20 cellular contexts compared by ENCODE assay signal in genomic region chr10:6739530-6740174, GRCh38.
"Had no signal": no experiment of that assay in that cellular context is flagged by ENCODE, and none has a peak within 500 bp of the region (broad histone marks: within the 10 kb centered on the region; RNA-seq: fewer than 3 reads in every experiment).

No MANE protein-coding gene starts in this region.

- H3K4me3 Mint-ChIP-seq: activated CD4-positive, alpha-beta memory T cell treated with anti-CD3 and anti-CD28 coated beads for 36 hours; activated naive CD8-positive, alpha-beta T cell treated with anti-CD3 and anti-CD28 coated beads for 36 hours; natural killer cell treated with Interleukin-12 subunit alpha and Interleukin-12 subunit beta and Interleukin-15 and Interleukin-18, amount 100 ng/mL, for 72 hours had no signal

- H3K27me3 ChIP-seq: hepatocyte, thyroid gland had no signal

- H3K4me3 ChIP-seq: esophagus muscularis mucosa, hepatocyte, pancreas, sigmoid colon, thyroid gland had no signal

- H3K9me3 ChIP-seq: esophagus muscularis mucosa, neutrophil, pancreas, sigmoid colon, thyroid gland had no signal

- H3K9me3 Mint-ChIP-seq: activated CD4-positive, alpha-beta memory T cell treated with anti-CD3 and anti-CD28 coated beads for 36 hours; activated naive CD8-positive, alpha-beta T cell treated with anti-CD3 and anti-CD28 coated beads for 36 hours; natural killer cell treated with Interleukin-12 subunit alpha and Interleukin-12 subunit beta and Interleukin-15 and Interleukin-18, amount 100 ng/mL, for 72 hours had no signal

- H3K27ac Mint-ChIP-seq: activated CD4-positive, alpha-beta memory T cell treated with anti-CD3 and anti-CD28 coated beads for 36 hours; activated naive CD8-positive, alpha-beta T cell treated with anti-CD3 and anti-CD28 coated beads for 36 hours; natural killer cell treated with Interleukin-12 subunit alpha and Interleukin-12 subunit beta and Interleukin-15 and Interleukin-18, amount 100 ng/mL, for 72 hours had no signal

- DNase-seq: activated CD4-positive, alpha-beta memory T cell treated with anti-CD3 and anti-CD28 coated beads for 36 hours; activated CD4-positive, alpha-beta T cell treated with anti-CD3 and anti-CD28 coated beads for 4 hours; activated naive CD4-positive, alpha-beta T cell; activated naive CD8-positive, alpha-beta T cell treated with anti-CD3 and anti-CD28 coated beads for 36 hours; amniotic stem cell; caudate nucleus; left cardiac atrium; pancreas; sigmoid colon; stimulated activated CD4-positive, alpha-beta T cell treated with anti-CD3 and anti-CD28 coated beads, Interleukin-12 subunit alpha, Interleukin-12 subunit beta, amount 100 ng/mL, for 4 hours; stimulated activated CD4-positive, alpha-beta T cell treated with anti-CD3 and anti-CD28 coated beads, Interleukin-1b, Interleukin-23, amount 100 ng/mL, for 48 hours; stimulated activated CD8-positive, alpha-beta memory T cell treated with anti-CD3 and anti-CD28 coated beads, Interleukin-4, amount 100 ng/mL, for 48 hours; stimulated activated naive CD4-positive, alpha-beta T cell treated with Interleukin-2 at 50 U/mL for 16 hours; thyroid gland had no signal

- H3K4me1 ChIP-seq: pancreas had no signal

- H3K36me3 ChIP-seq: esophagus muscularis mucosa, neutrophil, pancreas, sigmoid colon, thyroid gland had no signal

- FAIRE-seq: pancreas, TTC549, urothelium cell line had no signal

- H3K4me2 ChIP-seq: hepatocyte had no signal

- ATAC-seq: left cardiac atrium; natural killer cell treated with Interleukin-12 subunit alpha and Interleukin-12 subunit beta and Interleukin-15 and Interleukin-18, amount 100 ng/mL, for 72 hours; pancreas had no signal

- H2AFZ ChIP-seq: hepatocyte had no signal

- H3K27ac ChIP-seq: esophagus muscularis mucosa, hepatocyte, neutrophil, pancreas, sigmoid colon, thyroid gland had no signal

- H3K36me3 Mint-ChIP-seq: activated CD4-positive, alpha-beta memory T cell treated with anti-CD3 and anti-CD28 coated beads for 36 hours; activated naive CD8-positive, alpha-beta T cell treated with anti-CD3 and anti-CD28 coated beads for 36 hours; natural killer cell treated with Interleukin-12 subunit alpha and Interleukin-12 subunit beta and Interleukin-15 and Interleukin-18, amount 100 ng/mL, for 72 hours had no signal

- H3K79me2 ChIP-seq: hepatocyte had no signal
